8 cellular contexts compared by ENCODE assay signal in the genomic region with DNA sequence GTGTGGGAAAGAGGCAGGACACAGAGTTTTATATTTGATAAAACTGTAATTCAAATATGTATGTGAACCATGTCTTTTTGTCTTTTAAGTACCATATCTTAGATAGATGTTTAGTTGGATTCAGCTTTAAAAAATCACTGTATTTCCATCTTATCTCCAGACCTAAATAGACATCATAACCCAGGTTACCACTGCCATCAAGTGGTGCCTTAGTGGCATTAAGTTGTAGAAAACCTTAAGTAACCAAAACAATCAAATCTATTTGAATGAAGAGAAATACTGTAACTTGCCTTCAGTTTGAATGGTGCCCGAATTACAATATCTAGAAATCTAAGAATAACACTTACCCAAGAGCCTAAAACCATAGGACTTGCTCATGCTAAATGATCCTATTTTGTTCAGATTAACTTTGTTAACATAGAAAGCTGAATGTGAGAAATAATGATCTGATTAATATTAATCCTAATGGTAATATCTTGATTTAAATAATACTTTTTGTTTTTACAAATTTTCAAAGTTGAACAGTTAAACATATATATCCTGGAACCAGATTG.
A peak's percentile ranks its signal among the peaks of the same experiment; 100 is the strongest.
DNase-seq lines count a peak whose midpoint lies in the region; ATAC-seq, FAIRE-seq and TF ChIP-seq lines count a peak whose summit lies in the region.
"Had no signal": no experiment of that assay in that cellular context is flagged by ENCODE, and none has a peak within 500 bp of the region (broad histone marks: within the 10 kb centered on the region; RNA-seq: fewer than 3 reads in every experiment).

No MANE protein-coding gene starts in this region.

- H2BK120ac ChIP-seq in mesenchymal stem cell (ENCODE audit: low read depth, low read length): no peak overlapping the region

- no peaks in the 10 kb centered on the region for H3K27me3 ChIP-seq in astrocyte (ENCODE audit: insufficient read depth, low read length)
- no peaks in the 10 kb centered on the region for H3K27me3 ChIP-seq in mesenchymal stem cell (ENCODE audit: control insufficient read depth in 1 of 2, insufficient read depth in 1 of 2, low read length in 2 of 2)

- no peak overlapping the region for H3K4me3 Mint-ChIP-seq in astrocyte (ENCODE audit: unreplicated experiment)
- H3K4me3 Mint-ChIP-seq: T-helper 1 cell treated with Interleukin-12 subunit alpha and Interleukin-12 subunit beta and Interleukin-4 antibody, amounts not matched to agents 30 μg/mL and 1 μg/mL, for 36 hours had no signal

- no peak overlapping the region for H3K18ac ChIP-seq in mesenchymal stem cell (ENCODE audit: low read depth in 1 of 2, low read length in 2 of 2)

- H3K9ac ChIP-seq in astrocyte (ENCODE audit: low read length) (no peak overlapping the region), mesenchymal stem cell (ENCODE audit: low read length) (no peak overlapping the region)

- no peak overlapping the region for H2BK5ac ChIP-seq in mesenchymal stem cell (ENCODE audit: low read depth, low read length, poor library complexity, severe bottlenecking)

- no peak overlapping the region for H4K91ac ChIP-seq in mesenchymal stem cell (ENCODE audit: low read length)

- H3K36me3 Mint-ChIP-seq in astrocyte (ENCODE audit: low read depth, unreplicated experiment): no peaks in the 10 kb centered on the region

- no peaks in the 10 kb centered on the region for H3K4me1 Mint-ChIP-seq in astrocyte (ENCODE audit: low read depth, unreplicated experiment)

- H3K9me3 Mint-ChIP-seq in astrocyte (ENCODE audit: unreplicated experiment): peaks cover 1% of the 10 kb centered on the region
- H3K9me3 Mint-ChIP-seq: T-helper 1 cell treated with Interleukin-12 subunit alpha and Interleukin-12 subunit beta and Interleukin-4 antibody, amounts not matched to agents 30 μg/mL and 1 μg/mL, for 36 hours had no signal

- DNase-seq in GM12865 (ENCODE audit: low read depth) (peak; percentile 24), NCI-H1092 treated with DMSO at 0.1 percent for 48 hours (lab: John Stamatoyannopoulos, UW) (peak; percentile 6), astrocyte (ENCODE audit: low read depth) (peak; percentile 30), mesenchymal stem cell (peak; percentile 21), KG1 (lab: John Stamatoyannopoulos, UW) (no peak), mucosa of descending colon (no peak)

- no peaks in the 10 kb centered on the region for H3K27me3 Mint-ChIP-seq in astrocyte (ENCODE audit: low read depth, unreplicated experiment)

- H3K4me3 ChIP-seq in GM12865 (ENCODE audit: low read depth, low read length) (no peak overlapping the region), astrocyte (ENCODE audit: insufficient read depth, low read depth, low read length) (no peak overlapping the region), mesenchymal stem cell (ENCODE audit: insufficient read depth in 1 of 2, low read depth in 1 of 2, low read length in 2 of 2) (no peak overlapping the region), mucosa of descending colon (no peak overlapping the region)

- H2AFZ ChIP-seq in astrocyte (ENCODE audit: low read depth, low read length) (no peak overlapping the region), mesenchymal stem cell (ENCODE audit: low read depth, low read length) (no peak overlapping the region)

- H2BK12ac ChIP-seq in mesenchymal stem cell (ENCODE audit: low read length in 2 of 2): no peak overlapping the region

- H4K20me1 ChIP-seq in astrocyte (ENCODE audit: insufficient read depth, low read length): no peaks in the 10 kb centered on the region

- no peak overlapping the region for H2BK15ac ChIP-seq in mesenchymal stem cell (ENCODE audit: low read depth, poor library complexity, severe bottlenecking)

- H3K9me3 ChIP-seq in astrocyte (ENCODE audit: insufficient read depth, low read depth, low read length) (no peaks in the 10 kb centered on the region), mesenchymal stem cell (ENCODE audit: control insufficient read depth, low read length) (no peaks in the 10 kb centered on the region), mucosa of descending colon (no peaks in the 10 kb centered on the region)

- no peaks in the 10 kb centered on the region for H3K79me1 ChIP-seq in mesenchymal stem cell (replicated peaks; ENCODE audit: low read length, poor library complexity, severe bottlenecking)

- 17% methylated on average over 1 of the region's 1 CpG for WGBS in mesenchymal stem cell

- H3K79me2 ChIP-seq in astrocyte (ENCODE audit: insufficient read depth, low read length): no peaks in the 10 kb centered on the region

- H3K4me1 ChIP-seq in astrocyte (ENCODE audit: insufficient read depth, low read length): no peaks in the 10 kb centered on the region
- H3K4me1 ChIP-seq in mesenchymal stem cell (ENCODE audit: control insufficient read depth, insufficient read depth, low read depth, low read length): no peaks in the 10 kb centered on the region
- H3K4me1 ChIP-seq in mucosa of descending colon (ENCODE audit: low read depth): no peaks in the 10 kb centered on the region

- H3K4me2 ChIP-seq in astrocyte (ENCODE audit: low read length) (no peak overlapping the region), mesenchymal stem cell (ENCODE audit: low read length, poor library complexity, severe bottlenecking) (no peak overlapping the region)

- H3K36me3 ChIP-seq in astrocyte (ENCODE audit: insufficient read depth, low read length) (no peaks in the 10 kb centered on the region), mesenchymal stem cell (ENCODE audit: control insufficient read depth in 1 of 2, insufficient read depth in 2 of 2, low read depth in 1 of 2, low read length in 2 of 2) (no peaks in the 10 kb centered on the region), mucosa of descending colon (ENCODE audit: low read depth) (no peaks in the 10 kb centered on the region)

- intact Hi-C loops in mucosa of descending colon (cut with DNase I, micrococcal nuclease): loop anchor here in 1 of 2 donors (10.0 kb wide), 1 partner anchor 243 kb away; no protein-coding TSS in a partner anchor

- H3K27ac Mint-ChIP-seq in astrocyte (ENCODE audit: unreplicated experiment): no peak overlapping the region
- H3K27ac Mint-ChIP-seq: T-helper 1 cell treated with Interleukin-12 subunit alpha and Interleukin-12 subunit beta and Interleukin-4 antibody, amounts not matched to agents 30 μg/mL and 1 μg/mL, for 36 hours had no signal

- no peak overlapping the region for H3K4ac ChIP-seq in mesenchymal stem cell (ENCODE audit: low read depth in 1 of 2, low read length in 2 of 2)

- no peak overlapping the region for H3K14ac ChIP-seq in mesenchymal stem cell (ENCODE audit: low read length in 2 of 2)

- no peak overlapping the region for H4K8ac ChIP-seq in mesenchymal stem cell (ENCODE audit: low read length)

- no peak overlapping the region for H2AK5ac ChIP-seq in mesenchymal stem cell (ENCODE audit: low read length, severe bottlenecking)

- H3K23ac ChIP-seq in mesenchymal stem cell (ENCODE audit: low read length in 2 of 2): no peak overlapping the region

- no peak overlapping the region for H3K27ac ChIP-seq in astrocyte (ENCODE audit: low read depth, low read length)
- H3K27ac ChIP-seq in mesenchymal stem cell (ENCODE audit: low read length, poor library complexity, severe bottlenecking): no peak overlapping the region

- ATAC-seq in GM18520 (IDR thresholded peaks at IDR 0.05; ENCODE audit: unreplicated experiment): no peak
- no peak for ATAC-seq in mucosa of descending colon

- TF ChIP-seq CTCF in GM12865 (IDR thresholded peaks at IDR 0.05; ENCODE audit: insufficient read depth, low read depth, low read length, missing control alignments): peak; percentile 9
- TF ChIP-seq CTCF in astrocyte (IDR thresholded peaks at IDR 0.05; ENCODE audit: insufficient read depth, low read depth, low read length): peak; percentile 43
- no peak for TF ChIP-seq CTCF in mucosa of descending colon (IDR thresholded peaks at IDR 0.05)

- peak; percentile 9 for FAIRE-seq in astrocyte (lab: Jason Lieb, UNC)

Comparison
In these comparisons a context has a peak if more than half of its experiments do, and no peak if none do; other contexts are left out.
1. DNase-seq: peak in GM12865 (single experiment), NCI-H1092 treated with DMSO at 0.1 percent for 48 hours (single experiment), astrocyte (single experiment) and mesenchymal stem cell (single experiment); none in KG1 (single experiment) and mucosa of descending colon (0 of 3).